19 cellular contexts compared by ENCODE assay signal in genomic region chr7:81467964-81468363, GRCh38.
DNase-seq lines count a peak whose midpoint lies in the region; ATAC-seq and TF ChIP-seq lines count a peak whose summit lies in the region.
"Had no signal": no experiment of that assay in that cellular context is flagged by ENCODE, and none has a peak within 500 bp of the region (broad histone marks: within the 10 kb centered on the region; RNA-seq: fewer than 3 reads in every experiment).

No MANE protein-coding gene starts in this region.

- H3K9me3 Mint-ChIP-seq in mesothelial cell of epicardium = peaks cover 6% of the 10 kb centered on the region
- H3K9me3 Mint-ChIP-seq in activated T-cell treated with anti-CD3 and anti-CD28 coated beads, Interleukin-2, amount 50 U/mL, for 72 hours = peaks cover 0 to 2% of the 10 kb centered on the region in 2 donors
- H3K9me3 Mint-ChIP-seq: CD8-positive, alpha-beta T cell had no signal

- peak overlapping the region; percentile 89 for H3K27ac Mint-ChIP-seq in mesothelial cell of epicardium
- H3K27ac Mint-ChIP-seq in activated T-cell treated with anti-CD3 and anti-CD28 coated beads, Interleukin-2, amount 50 U/mL, for 72 hours = no peak overlapping the region
- H3K27ac Mint-ChIP-seq: B cell; CD4-positive, CD25-positive, alpha-beta regulatory T cell; CD8-positive, alpha-beta T cell had no signal

- no peak for ATAC-seq in Panc1
- no peak for ATAC-seq in activated T-cell treated with anti-CD3 and anti-CD28 coated beads, Interleukin-2, amount 50 U/mL, for 72 hours (replicated peaks in 1 of 2)
- ATAC-seq: CD8-positive, alpha-beta T cell had no signal

- in situ Hi-C loops in Panc1 (cut with HindIII; ENCODE audit: low pct_unique_long_range_greater_than_20kb, low sequenced_read_pairs) = no loop called here

- no peaks in the 10 kb centered on the region for H4K20me1 ChIP-seq in smooth muscle cell (ENCODE audit: low read depth)
- H4K20me1 ChIP-seq: BLaER1 had no signal

- peak overlapping the region; percentile 89 for H3K27ac ChIP-seq in Panc1 (ENCODE audit: low read length)
- peak overlapping the region; percentile 79 for H3K27ac ChIP-seq in colonic mucosa
- H3K27ac ChIP-seq in smooth muscle cell (ENCODE audit: low read depth) = no peak overlapping the region
- H3K27ac ChIP-seq: BLaER1, C4-2B, GM23248 had no signal

- H3K27me3 ChIP-seq in Panc1 (ENCODE audit: control insufficient read depth, insufficient read depth, low read length) = no peaks in the 10 kb centered on the region
- H3K27me3 ChIP-seq in colonic mucosa = no peaks in the 10 kb centered on the region
- H3K27me3 ChIP-seq in smooth muscle cell (ENCODE audit: low read depth) = no peaks in the 10 kb centered on the region
- H3K27me3 ChIP-seq: BLaER1 had no signal

- DNase-seq in Panc1 (ENCODE audit: low read depth, low spot score) = no peak
- DNase-seq in colonic mucosa = peak; percentile 44
- no peak for DNase-seq in mesothelial cell of epicardium (ENCODE audit: low spot score in 2 of 2, unreplicated experiment in 2 of 2)
- no peak for DNase-seq in smooth muscle cell (lab: John Stamatoyannopoulos, UW; ENCODE audit: unreplicated experiment)
- no peak for DNase-seq in NCI-H1092 (lab: John Stamatoyannopoulos, UW)
- no peak for DNase-seq in NCI-H128 (lab: John Stamatoyannopoulos, UW; ENCODE audit: unreplicated experiment)
- DNase-seq in cerebellar nuclear complex (lab: John Stamatoyannopoulos, UW) = no peak
- DNase-seq in activated T-cell treated with anti-CD3 and anti-CD28 coated beads, Interleukin-2, amount 50 U/mL, for 72 hours = no peak
- DNase-seq: Caco-2; CD4-positive, CD25-positive, alpha-beta regulatory T cell; CD8-positive, alpha-beta T cell; DMS153; DND-41; GM23248; H7; HCEC 1CT had no signal

- no peaks in the 10 kb centered on the region for H3K27me3 Mint-ChIP-seq in mesothelial cell of epicardium (ENCODE audit: low read depth)
- peaks cover 8% of the 10 kb centered on the region for H3K27me3 Mint-ChIP-seq in activated T-cell treated with anti-CD3 and anti-CD28 coated beads, Interleukin-2, amount 50 U/mL, for 72 hours (ENCODE audit: low read depth)
- H3K27me3 Mint-ChIP-seq: B cell; CD4-positive, CD25-positive, alpha-beta regulatory T cell had no signal

- WGBS in smooth muscle cell (ENCODE audit: low lambda C conversion rate) = 80% methylated on average over 4 of the region's 4 CpGs

- intact Hi-C loops in Panc1 (cut with micrococcal nuclease; ENCODE audit: unreplicated experiment) = loop anchor here (10.0 kb wide), 1 partner anchor 1043 kb away; no protein-coding TSS in a partner anchor
- intact Hi-C loops in colonic mucosa (cut with DNase I) = no loop called here

- BruUV-seq in Panc1 (replicated peaks; lab: Mats Ljungman, UMichigan) = no TSS peak

- H3K4me1 ChIP-seq in Panc1 (ENCODE audit: control insufficient read depth, insufficient read depth, low read length) (peaks cover 33% of the 10 kb centered on the region), colonic mucosa (no peaks in the 10 kb centered on the region), smooth muscle cell (ENCODE audit: low read depth) (no peaks in the 10 kb centered on the region)
- H3K4me1 ChIP-seq: BLaER1 had no signal

- H3K4me1 Mint-ChIP-seq in mesothelial cell of epicardium = peaks cover 34% of the 10 kb centered on the region
- no peaks in the 10 kb centered on the region for H3K4me1 Mint-ChIP-seq in activated T-cell treated with anti-CD3 and anti-CD28 coated beads, Interleukin-2, amount 50 U/mL, for 72 hours (ENCODE audit: low read depth)
- H3K4me1 Mint-ChIP-seq: B cell; CD4-positive, CD25-positive, alpha-beta regulatory T cell had no signal

- H3K9ac ChIP-seq in colonic mucosa (ENCODE audit: low read depth in 2 of 2, low read length in 2 of 2) (peak overlapping the region in 1 of 2 donors; percentile 38), smooth muscle cell (ENCODE audit: low read depth) (no peak overlapping the region)
- H3K9ac ChIP-seq: BLaER1, GM23248 had no signal

- H3K9me3 ChIP-seq in Panc1 (ENCODE audit: control insufficient read depth, insufficient read depth, low read depth, low read length) (no peaks in the 10 kb centered on the region), colonic mucosa (no peaks in the 10 kb centered on the region), smooth muscle cell (replicated peaks; ENCODE audit: low read depth) (no peaks in the 10 kb centered on the region)
- H3K9me3 ChIP-seq: BLaER1, Caco-2 had no signal

- no peaks in the 10 kb centered on the region for H3F3A ChIP-seq in smooth muscle cell (ENCODE audit: low read depth)

- CTCF ChIA-PET in Panc1 (lab: Charles Lee) = interaction anchor here (0.6 to 1.5 kb wide), 3 partner anchors 11 to 140 kb away, joined by 3 to 4 read pairs (median 3); no protein-coding TSS in a partner anchor

- H3K36me3 Mint-ChIP-seq in mesothelial cell of epicardium = no peaks in the 10 kb centered on the region
- H3K36me3 Mint-ChIP-seq in activated T-cell treated with anti-CD3 and anti-CD28 coated beads, Interleukin-2, amount 50 U/mL, for 72 hours (ENCODE audit: insufficient read depth in 2 of 2) = no peaks in the 10 kb centered on the region
- H3K36me3 Mint-ChIP-seq: CD4-positive, CD25-positive, alpha-beta regulatory T cell; CD8-positive, alpha-beta T cell had no signal

- H3K4me3 Mint-ChIP-seq in mesothelial cell of epicardium = no peak overlapping the region
- H3K4me3 Mint-ChIP-seq in activated T-cell treated with anti-CD3 and anti-CD28 coated beads, Interleukin-2, amount 50 U/mL, for 72 hours = no peak overlapping the region
- H3K4me3 Mint-ChIP-seq: B cell; CD4-positive, CD25-positive, alpha-beta regulatory T cell; CD8-positive, alpha-beta T cell had no signal

- H3K4me2 ChIP-seq in smooth muscle cell = no peak overlapping the region
- H3K4me2 ChIP-seq: BLaER1 had no signal

- H2AFZ ChIP-seq in smooth muscle cell (ENCODE audit: low read depth) = peak overlapping the region; percentile 17
- H2AFZ ChIP-seq: GM23248 had no signal

- H3K4me3 ChIP-seq in Panc1 (ENCODE audit: low read depth in 2 of 2, low read length in 2 of 2) (no peak overlapping the region), colonic mucosa (no peak overlapping the region), smooth muscle cell (no peak overlapping the region)
- H3K4me3 ChIP-seq: BLaER1, GM23248 had no signal

- POLR2A ChIA-PET in Panc1 (lab: Charles Lee) = interaction anchor here (1.3 kb wide), 1 partner anchor 549 kb away, joined by 3 read pairs; the partner anchor contains the start of gene SEMA3C

- no peaks in the 10 kb centered on the region for H3K79me2 ChIP-seq in smooth muscle cell (ENCODE audit: low read depth)

- H3K36me3 ChIP-seq in Panc1 (ENCODE audit: control insufficient read depth, insufficient read depth, low read length) (no peaks in the 10 kb centered on the region), colonic mucosa (no peaks in the 10 kb centered on the region), smooth muscle cell (ENCODE audit: low read depth) (no peaks in the 10 kb centered on the region)
- H3K36me3 ChIP-seq: BLaER1 had no signal

- TF ChIP-seq CTCF in Panc1 (IDR thresholded peaks at IDR 0.05) = no peak
- TF ChIP-seq CTCF in colonic mucosa (IDR thresholded peaks at IDR 0.05) = no peak
- TF ChIP-seq CTCF in mesothelial cell of epicardium (IDR thresholded peaks at IDR 0.05; ENCODE audit: unreplicated experiment) = no peak
- TF ChIP-seq CTCF in smooth muscle cell (IDR thresholded peaks at IDR 0.05; ENCODE audit: borderline replicate concordance, insufficient read depth, poor library complexity, severe bottlenecking) = no peak
